In the genomic region with DNA sequence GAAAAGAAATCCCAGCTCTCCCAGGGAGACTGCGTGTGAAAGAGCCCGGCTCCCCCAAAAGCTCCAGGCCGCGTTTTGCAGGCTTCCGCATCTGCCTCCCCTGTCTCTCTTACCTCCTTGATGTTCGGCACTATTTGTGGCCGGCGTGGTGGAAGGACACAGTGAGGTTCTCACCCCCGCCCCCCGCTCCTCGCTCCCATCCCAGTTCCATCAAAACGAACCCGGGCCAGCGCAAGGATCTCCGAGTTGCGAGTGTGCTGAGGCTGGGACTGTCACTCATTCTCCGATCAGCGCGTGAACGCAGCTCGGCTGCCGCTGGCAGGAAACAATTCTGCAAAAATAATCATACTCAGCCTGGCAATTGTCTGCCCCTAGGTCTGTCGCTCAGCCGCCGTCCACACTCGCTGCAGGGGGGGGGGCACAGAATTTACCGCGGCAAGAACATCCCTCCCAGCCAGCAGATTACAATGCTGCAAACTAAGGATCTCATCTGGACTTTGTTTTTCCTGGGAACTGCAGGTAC, we compare ENCODE assay signal across 9 cellular contexts. TPM values are rescaled to one million over a fixed set of nuclear protein-coding genes. Genes with fewer than 3 reads are reported as not detected.
A peak's percentile ranks its signal among the peaks of the same experiment; 100 is the strongest.
DNase-seq lines count a peak whose midpoint lies in the region; ATAC-seq, FAIRE-seq and TF ChIP-seq lines count a peak whose summit lies in the region.
"Had no signal": no experiment of that assay in that cellular context is flagged by ENCODE, and none has a peak within 500 bp of the region (broad histone marks: within the 10 kb centered on the region; RNA-seq: fewer than 3 reads in every experiment).

A gene (plus strand): TSS at position 275 of the 523 bp plus-strand sequence.

- peak; percentile 66 to 68 for ATAC-seq in natural killer cell treated with Interleukin-12 subunit alpha and Interleukin-12 subunit beta and Interleukin-15 and Interleukin-18, amount 100 ng/mL, for 72 hours
- no peak for ATAC-seq in HG03139 (IDR thresholded peaks at IDR 0.05; ENCODE audit: unreplicated experiment)

- H3K4me3 ChIP-seq in ACC112 (ENCODE audit: low read depth, low read length): peak within 1 kb of the TSS; percentile 53

- no peaks in the 10 kb centered on the region for H3K79me2 ChIP-seq in ACC112 (ENCODE audit: control insufficient read depth, insufficient read depth, low read length, unreplicated experiment)

- intact Hi-C loops in activated T-helper 1 cell treated with anti-CD3 and anti-CD28 coated beads, Interleukin-12 subunit alpha, Interleukin-12 subunit beta, Interleukin-2, Interleukin-4 antibody, amounts not matched to agents 30 ng/mL and 10 ng/mL and 1 ng/mL, durations not matched to agents 14 hours and 24 hours and 36 hours (cut with micrococcal nuclease): loop anchor here (5.0 kb wide), 1 partner anchor 326 kb away; no protein-coding TSS in a partner anchor

- H3K36me3 ChIP-seq in ACC112 (ENCODE audit: insufficient read depth, low read length): no peaks in the 10 kb centered on the region

- FAIRE-seq in urothelium cell line (lab: Jason Lieb, UNC): peak; percentile 92
- FAIRE-seq: GM18507 had no signal

- H2AFZ ChIP-seq in ACC112 (ENCODE audit: low read length, unreplicated experiment): no peak within 1 kb of the TSS

- peaks cover 71% of the 10 kb centered on the region for H3K27me3 Mint-ChIP-seq in activated T-helper 1 cell treated with anti-CD3 and anti-CD28 coated beads, Interleukin-12 subunit alpha, Interleukin-12 subunit beta, Interleukin-2, Interleukin-4 antibody, amounts not matched to agents 30 ng/mL and 10 ng/mL and 1 ng/mL, durations not matched to agents 14 hours and 24 hours and 36 hours (ENCODE audit: insufficient read depth)
- no peaks in the 10 kb centered on the region for H3K27me3 Mint-ChIP-seq in natural killer cell treated with Interleukin-12 subunit alpha and Interleukin-12 subunit beta and Interleukin-15 and Interleukin-18, amount 100 ng/mL, for 72 hours

- no peaks in the 10 kb centered on the region for H3K9me3 Mint-ChIP-seq in activated T-helper 1 cell treated with anti-CD3 and anti-CD28 coated beads, Interleukin-12 subunit alpha, Interleukin-12 subunit beta, Interleukin-2, Interleukin-4 antibody, amounts not matched to agents 30 ng/mL and 10 ng/mL and 1 ng/mL, durations not matched to agents 14 hours and 24 hours and 36 hours
- no peaks in the 10 kb centered on the region for H3K9me3 Mint-ChIP-seq in natural killer cell treated with Interleukin-12 subunit alpha and Interleukin-12 subunit beta and Interleukin-15 and Interleukin-18, amount 100 ng/mL, for 72 hours

- H3K27ac ChIP-seq in ACC112 (ENCODE audit: low read depth, low read length): no peak within 1 kb of the TSS

- no peak within 1 kb of the TSS for H3K27ac Mint-ChIP-seq in activated T-helper 1 cell treated with anti-CD3 and anti-CD28 coated beads, Interleukin-12 subunit alpha, Interleukin-12 subunit beta, Interleukin-2, Interleukin-4 antibody, amounts not matched to agents 30 ng/mL and 10 ng/mL and 1 ng/mL, durations not matched to agents 14 hours and 24 hours and 36 hours
- H3K27ac Mint-ChIP-seq in natural killer cell treated with Interleukin-12 subunit alpha and Interleukin-12 subunit beta and Interleukin-15 and Interleukin-18, amount 100 ng/mL, for 72 hours: peak within 1 kb of the TSS; percentile 87 to 90

- peak within 1 kb of the TSS; percentile 82 for H3K4me3 Mint-ChIP-seq in activated T-helper 1 cell treated with anti-CD3 and anti-CD28 coated beads, Interleukin-12 subunit alpha, Interleukin-12 subunit beta, Interleukin-2, Interleukin-4 antibody, amounts not matched to agents 30 ng/mL and 10 ng/mL and 1 ng/mL, durations not matched to agents 14 hours and 24 hours and 36 hours
- H3K4me3 Mint-ChIP-seq in natural killer cell treated with Interleukin-12 subunit alpha and Interleukin-12 subunit beta and Interleukin-15 and Interleukin-18, amount 100 ng/mL, for 72 hours: peak within 1 kb of the TSS; percentile 93

- peaks cover 4% of the 10 kb centered on the region for H3K36me3 Mint-ChIP-seq in activated T-helper 1 cell treated with anti-CD3 and anti-CD28 coated beads, Interleukin-12 subunit alpha, Interleukin-12 subunit beta, Interleukin-2, Interleukin-4 antibody, amounts not matched to agents 30 ng/mL and 10 ng/mL and 1 ng/mL, durations not matched to agents 14 hours and 24 hours and 36 hours (ENCODE audit: low read depth)
- no peaks in the 10 kb centered on the region for H3K36me3 Mint-ChIP-seq in natural killer cell treated with Interleukin-12 subunit alpha and Interleukin-12 subunit beta and Interleukin-15 and Interleukin-18, amount 100 ng/mL, for 72 hours

- no peaks in the 10 kb centered on the region for H3K4me1 ChIP-seq in ACC112 (ENCODE audit: control insufficient read depth, insufficient read depth, low read length, unreplicated experiment)

- peaks cover 70% of the 10 kb centered on the region for H3K27me3 ChIP-seq in ACC112 (ENCODE audit: insufficient read depth, low read length)

- peaks cover 19% of the 10 kb centered on the region for H3K4me1 Mint-ChIP-seq in activated T-helper 1 cell treated with anti-CD3 and anti-CD28 coated beads, Interleukin-12 subunit alpha, Interleukin-12 subunit beta, Interleukin-2, Interleukin-4 antibody, amounts not matched to agents 30 ng/mL and 10 ng/mL and 1 ng/mL, durations not matched to agents 14 hours and 24 hours and 36 hours (ENCODE audit: low read depth)
- peaks cover 16 to 27% of the 10 kb centered on the region in 2 donors for H3K4me1 Mint-ChIP-seq in natural killer cell treated with Interleukin-12 subunit alpha and Interleukin-12 subunit beta and Interleukin-15 and Interleukin-18, amount 100 ng/mL, for 72 hours (ENCODE audit: low read depth in 2 of 2)

- peak; percentile 44 for DNase-seq in GM20000 (ENCODE audit: low spot score)
- DNase-seq in NCI-H345 treated with DMSO at 0.1 percent for 48 hours (lab: John Stamatoyannopoulos, UW; ENCODE audit: unreplicated experiment): peak; percentile 92
- peak; percentile 1 for DNase-seq in activated T-helper 1 cell treated with anti-CD3 and anti-CD28 coated beads, Interleukin-12 subunit alpha, Interleukin-12 subunit beta, Interleukin-2, Interleukin-4 antibody, amounts not matched to agents 30 ng/mL and 10 ng/mL and 1 ng/mL, durations not matched to agents 14 hours and 24 hours and 36 hours (ENCODE audit: low spot score)
- peak; percentile 92 for DNase-seq in globus pallidus (ENCODE audit: low spot score)
- peak; percentile 83 for DNase-seq in natural killer cell treated with Interleukin-12 subunit alpha and Interleukin-12 subunit beta and Interleukin-15 and Interleukin-18, amount 100 ng/mL, for 72 hours (ENCODE audit: low spot score)
- peak; percentile 87 for DNase-seq in urothelium cell line (ENCODE audit: low spot score)

- TF ChIP-seq CTCF in GM20000 (IDR thresholded peaks at IDR 0.05; ENCODE audit: extremely low read depth, missing control alignments): no peak

RNA-seq across cellular contexts. Expression of the gene that starts here (rescaled TPM):
- not detected in 2 replicates for total RNA-seq in activated T-helper 1 cell treated with anti-CD3 and anti-CD28 coated beads, Interleukin-12 subunit alpha, Interleukin-12 subunit beta, Interleukin-2, Interleukin-4 antibody, amounts not matched to agents 30 ng/mL and 10 ng/mL and 1 ng/mL, durations not matched to agents 14 hours and 24 hours and 36 hours
- total RNA-seq in natural killer cell treated with Interleukin-12 subunit alpha and Interleukin-12 subunit beta and Interleukin-15 and Interleukin-18, amount 100 ng/mL, for 72 hours: 10 to 100 TPM; 54.2 to 65.7 TPM

Comparison
In these comparisons a context has a peak if more than half of its experiments do, and no peak if none do; other contexts are left out.
1. RNA of the gene that starts here (total RNA-seq): 54.2 to 65.7 TPM in natural killer cell treated with Interleukin-12 subunit alpha and Interleukin-12 subunit beta and Interleukin-15 and Interleukin-18, amount 100 ng/mL, for 72 hours; not detected in activated T-helper 1 cell treated with anti-CD3 and anti-CD28 coated beads, Interleukin-12 subunit alpha, Interleukin-12 subunit beta, Interleukin-2, Interleukin-4 antibody, amounts not matched to agents 30 ng/mL and 10 ng/mL and 1 ng/mL, durations not matched to agents 14 hours and 24 hours and 36 hours; every median in the first group is over 10 times any median in the second.
2. Peak in DNase-seq in activated T-helper 1 cell treated with anti-CD3 and anti-CD28 coated beads, Interleukin-12 subunit alpha, Interleukin-12 subunit beta, Interleukin-2, Interleukin-4 antibody, amounts not matched to agents 30 ng/mL and 10 ng/mL and 1 ng/mL, durations not matched to agents 14 hours and 24 hours and 36 hours; RNA of the gene not detected or under 1 TPM.
3. DNase-seq: peak in every context shown above with its lines; median percentile 92 in NCI-H345 treated with DMSO at 0.1 percent for 48 hours; 92 in globus pallidus; 87 in urothelium cell line; 83 in natural killer cell treated with Interleukin-12 subunit alpha and Interleukin-12 subunit beta and Interleukin-15 and Interleukin-18, amount 100 ng/mL, for 72 hours; 44 in GM20000; 1 in activated T-helper 1 cell treated with anti-CD3 and anti-CD28 coated beads, Interleukin-12 subunit alpha, Interleukin-12 subunit beta, Interleukin-2, Interleukin-4 antibody, amounts not matched to agents 30 ng/mL and 10 ng/mL and 1 ng/mL, durations not matched to agents 14 hours and 24 hours and 36 hours.